ENCODE assay signal across 8 cellular contexts in the genomic region with DNA sequence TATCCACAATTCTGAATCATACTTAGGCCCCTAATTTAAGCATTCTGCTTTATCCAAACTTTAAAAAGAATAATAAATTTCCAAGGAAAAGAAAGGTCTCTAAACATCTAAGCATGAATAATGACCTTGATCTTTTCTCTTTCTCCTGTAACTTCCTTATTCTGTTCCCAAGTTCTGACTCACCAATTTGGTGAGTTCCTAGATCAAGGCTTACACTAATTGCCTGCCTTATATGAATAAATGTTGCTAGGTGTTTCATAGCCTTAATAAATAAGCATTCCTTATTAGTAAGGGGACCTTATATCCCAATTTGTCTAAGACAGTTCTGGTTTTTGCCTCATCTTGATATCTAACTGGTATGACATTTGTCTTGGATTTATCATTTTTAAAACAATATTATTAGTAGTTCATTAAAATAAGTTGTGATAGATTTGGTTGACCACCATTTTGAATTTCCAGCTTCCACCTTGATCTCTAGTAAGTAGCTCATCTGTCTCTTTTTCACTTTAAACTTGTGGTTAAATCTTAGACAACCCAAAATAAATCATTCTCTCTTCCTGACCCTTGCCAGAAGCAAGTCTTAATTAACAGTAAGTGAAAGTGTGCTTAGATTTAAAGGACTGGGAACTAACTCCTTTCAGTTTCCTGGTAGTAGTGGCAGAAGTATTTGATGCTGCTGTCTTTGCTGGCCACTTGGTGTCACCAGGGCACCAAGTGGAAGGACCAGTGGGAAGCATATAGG.
DNase-seq lines count a peak whose midpoint lies in the region; ATAC-seq and TF ChIP-seq lines count a peak whose summit lies in the region.
"Had no signal": no experiment of that assay in that cellular context is flagged by ENCODE, and none has a peak within 500 bp of the region (broad histone marks: within the 10 kb centered on the region; RNA-seq: fewer than 3 reads in every experiment).

No MANE protein-coding gene starts in this region.

- TF ChIP-seq CTCF in fibroblast of the aortic adventitia (IDR thresholded peaks at IDR 0.05; ENCODE audit: insufficient read depth, low read length) (peak; percentile 44), gastrocnemius medialis (IDR thresholded peaks at IDR 0.05 in 4 of 5, conservative IDR thresholded peaks at IDR 0.05 in 1 of 5) (peak in 3 of 5 experiments; percentile 20 to 70 (median 36))

- H3K27me3 ChIP-seq in gastrocnemius medialis = no peaks in the 10 kb centered on the region

- no peaks in the 10 kb centered on the region for H3K9me3 ChIP-seq in gastrocnemius medialis

- H3K27ac ChIP-seq in gastrocnemius medialis = peak overlapping the region; percentile 58 to 85 (median 76)

- peaks cover 22 to 23% of the 10 kb centered on the region in 2 donors for H3K4me1 ChIP-seq in gastrocnemius medialis

- H3K4me3 ChIP-seq in fibroblast of the aortic adventitia (ENCODE audit: low read depth, low read length) (no peak overlapping the region), gastrocnemius medialis (no peak overlapping the region)

- ATAC-seq in GM21381 (IDR thresholded peaks at IDR 0.05; ENCODE audit: unreplicated experiment) (peak; percentile 57), gastrocnemius medialis (peak; percentile 28 to 55)

- H3K36me3 ChIP-seq in gastrocnemius medialis = no peaks in the 10 kb centered on the region

- intact Hi-C loops in gastrocnemius medialis (cut with DNase I; ENCODE audit: low total_unique reads) = loop anchor here (2.0 to 10.0 kb wide), 4 partner anchors 124 to 396 kb away; a partner anchor contains a TSS

- in situ Hi-C loops in gastrocnemius medialis (cut with MboI; ENCODE audit: low sequenced_read_pairs in 4 of 4) = no loop called here

- no peak for TF ChIP-seq POLR2A in gastrocnemius medialis (IDR thresholded peaks at IDR 0.05)

- DNase-seq in OCI-M1 (lab: John Stamatoyannopoulos, UW) = peak; percentile 68
- peak; percentile 32 for DNase-seq in fibroblast of the aortic adventitia (ENCODE audit: low read depth)
- DNase-seq in gastrocnemius medialis = no peak
- DNase-seq in AG08395 (ENCODE audit: low spot score) = no peak
- no peak for DNase-seq in foreskin melanocyte
- DNase-seq in stimulated activated naive CD4-positive, alpha-beta T cell (lab: John Stamatoyannopoulos, UW) = no peak
- DNase-seq: stimulated activated naive CD4-positive, alpha-beta T cell treated with Interleukin-2 at 50 U/mL for 16 hours had no signal

Comparison
In these comparisons a context has a peak if more than half of its experiments do, and no peak if none do; other contexts are left out.
1. DNase-seq: peak in OCI-M1 (single experiment) and fibroblast of the aortic adventitia (single experiment); none in gastrocnemius medialis (0 of 2), AG08395 (single experiment), foreskin melanocyte (single experiment) and stimulated activated naive CD4-positive, alpha-beta T cell (0 of 6).